In genomic region chr4:181592221-181592745, GRCh38 we compare ENCODE assay signal across 17 cellular contexts.
"Had no signal": no experiment of that assay in that cellular context is flagged by ENCODE, and none has a peak within 500 bp of the region (broad histone marks: within the 10 kb centered on the region; RNA-seq: fewer than 3 reads in every experiment).

No MANE protein-coding gene starts in this region.

- DNase-seq: activated CD4-positive, alpha-beta memory T cell treated with anti-CD3 and anti-CD28 coated beads, Interleukin-2, amount 10 ng/mL, durations not matched to agents 7 days and 5 days; activated CD4-positive, alpha-beta T cell treated with anti-CD3 and anti-CD28 coated beads for 36 hours; activated gamma-delta T cell; activated naive CD8-positive, alpha-beta T cell treated with anti-CD3 and anti-CD28 coated beads, Interleukin-2, amount 10 ng/mL, durations not matched to agents 7 days and 5 days; activated T-cell treated with anti-CD3 and anti-CD28 coated beads, Interleukin-2, amount 50 U/mL, for 48 hours; aorta; dorsolateral prefrontal cortex; left colon; natural killer cell; ovary; stimulated activated CD4-positive, alpha-beta T cell treated with anti-CD3 and anti-CD28 coated beads, Interleukin-4, amount 100 ng/mL, for 1 hour; stimulated activated CD8-positive, alpha-beta memory T cell treated with anti-CD3 and anti-CD28 coated beads, Interleukin-4, amount 100 ng/mL, for 48 hours; stimulated activated naive CD8-positive, alpha-beta T cell treated with anti-CD3 and anti-CD28 coated beads, Interleukin-15, Interleukin-2, amounts not matched to agents 100 U/mL and 50 U/mL, for 24 hours; upper lobe of left lung; WERI-Rb-1 had no signal

- ATAC-seq: activated CD4-positive, alpha-beta T cell treated with anti-CD3 and anti-CD28 coated beads for 36 hours; esophagus mucosa; left colon; natural killer cell; stimulated activated naive CD8-positive, alpha-beta T cell treated with anti-CD3 and anti-CD28 coated beads, Interleukin-15, Interleukin-2, amounts not matched to agents 100 U/mL and 50 U/mL, for 24 hours had no signal

- FAIRE-seq: bronchial epithelial cell had no signal
